In genomic region chr11:94543695-94544581, GRCh38 we compare ENCODE assay signal across 8 cellular contexts. TPM values are rescaled to one million over a fixed set of nuclear protein-coding genes. Genes with fewer than 3 reads are reported as not detected.
DNase-seq lines count a peak whose midpoint lies in the region; ATAC-seq and TF ChIP-seq lines count a peak whose summit lies in the region.

Gene FUT4, plus strand, starts transcription at chr11:94543921. Its CDS starts 213 bp downstream, at chr11:94544134.

- peak within 1 kb of the TSS; percentile 70 for H3K4me2 ChIP-seq in mesenchymal stem cell (ENCODE audit: low read length, poor library complexity, severe bottlenecking)

- peaks cover 14% of the 10 kb centered on the region for H3K79me1 ChIP-seq in mesenchymal stem cell (replicated peaks; ENCODE audit: low read length, poor library complexity, severe bottlenecking)

- H3K27me3 ChIP-seq in mesenchymal stem cell (ENCODE audit: control insufficient read depth in 1 of 2, insufficient read depth in 1 of 2, low read length in 2 of 2): no peaks in the 10 kb centered on the region

- H3K14ac ChIP-seq in mesenchymal stem cell (ENCODE audit: low read length in 2 of 2): peak within 1 kb of the TSS in 1 of 2 experiments; percentile 91

- peak within 1 kb of the TSS; percentile 89 for H3K4ac ChIP-seq in mesenchymal stem cell (ENCODE audit: low read depth in 1 of 2, low read length in 2 of 2)

- peak within 1 kb of the TSS; percentile 76 to 85 for H3K4me3 ChIP-seq in mesenchymal stem cell (ENCODE audit: insufficient read depth in 1 of 2, low read depth in 1 of 2, low read length in 2 of 2)

- no peaks in the 10 kb centered on the region for H3K9me3 ChIP-seq in mesenchymal stem cell (ENCODE audit: control insufficient read depth, low read length)

- peaks cover 15% of the 10 kb centered on the region for H3K4me1 ChIP-seq in mesenchymal stem cell (ENCODE audit: control insufficient read depth, insufficient read depth, low read depth, low read length)

- peak within 1 kb of the TSS; percentile 95 for H2BK120ac ChIP-seq in mesenchymal stem cell (ENCODE audit: low read depth, low read length)

- peak within 1 kb of the TSS; percentile 100 for H4K8ac ChIP-seq in mesenchymal stem cell (ENCODE audit: low read length)

- peaks cover 9 to 11% of the 10 kb centered on the region in 2 experiments for H3K36me3 ChIP-seq in mesenchymal stem cell (ENCODE audit: control insufficient read depth in 1 of 2, insufficient read depth in 2 of 2, low read depth in 1 of 2, low read length in 2 of 2)

- peak; percentile 76 for TF ChIP-seq POLR2A in GM19099 (IDR thresholded peaks at IDR 0.05; ENCODE audit: extremely low read depth, insufficient read length, low read depth)

- H3K9ac ChIP-seq in mesenchymal stem cell (ENCODE audit: low read length): peak within 1 kb of the TSS; percentile 97

- WGBS in mesenchymal stem cell: under 1% methylated on average over 95 of the region's 101 CpGs

- peak within 1 kb of the TSS; percentile 96 for H3K27ac ChIP-seq in mesenchymal stem cell (ENCODE audit: low read length, poor library complexity, severe bottlenecking)

- peak within 1 kb of the TSS in 1 of 2 experiments; percentile 70 for H2BK12ac ChIP-seq in mesenchymal stem cell (ENCODE audit: low read length in 2 of 2)

- no peak within 1 kb of the TSS for H2AK5ac ChIP-seq in mesenchymal stem cell (ENCODE audit: low read length, severe bottlenecking)

- peak within 1 kb of the TSS; percentile 64 to 87 for H3K23ac ChIP-seq in mesenchymal stem cell (ENCODE audit: low read length in 2 of 2)

- DNase-seq in C1 segment of cervical spinal cord (lab: John Stamatoyannopoulos, UW) (peak; percentile 6 to 87 (median 69)), NCI-H748 (lab: John Stamatoyannopoulos, UW; ENCODE audit: unreplicated experiment) (peak; percentile 85), mesenchymal stem cell (peak; percentile 87)
- peak; percentile 91 for DNase-seq in activated CD8-positive, alpha-beta memory T cell treated with anti-CD3 and anti-CD28 coated beads for 24 hours
- peak; percentile 43 for DNase-seq in effector CD8-positive, alpha-beta T cell (lab: John Stamatoyannopoulos, UW)
- DNase-seq in stimulated activated CD8-positive, alpha-beta memory T cell treated with anti-CD3 and anti-CD28 coated beads, Interleukin-15, amount 100 ng/mL, for 1 hour (ENCODE audit: low read depth): peak; percentile 40

- peak within 1 kb of the TSS; percentile 77 for H2BK5ac ChIP-seq in mesenchymal stem cell (ENCODE audit: low read depth, low read length, poor library complexity, severe bottlenecking)

- H4K91ac ChIP-seq in mesenchymal stem cell (ENCODE audit: low read length): peak within 1 kb of the TSS; percentile 74

- peak within 1 kb of the TSS; percentile 77 for H2BK15ac ChIP-seq in mesenchymal stem cell (ENCODE audit: low read depth, poor library complexity, severe bottlenecking)

- H2AFZ ChIP-seq in mesenchymal stem cell (ENCODE audit: low read depth, low read length): peak within 1 kb of the TSS; percentile 98

- peak within 1 kb of the TSS; percentile 92 to 99 for H3K18ac ChIP-seq in mesenchymal stem cell (ENCODE audit: low read depth in 1 of 2, low read length in 2 of 2)

- peak; percentile 77 for ATAC-seq in HG03378 (IDR thresholded peaks at IDR 0.05; ENCODE audit: unreplicated experiment)

RNA-seq across cellular contexts. Expression of gene FUT4, which starts in this region (rescaled TPM):
- polyA plus RNA-seq in mesenchymal stem cell (2013, experiment 1 of 2): 2.7 TPM
- 2.9 TPM for polyA plus RNA-seq in mesenchymal stem cell (2013, experiment 2 of 2)

Comparison
In these comparisons a context has a peak if more than half of its experiments do, and no peak if none do; other contexts are left out.
1. Peak in every context shown above with its lines: DNase-seq, ATAC-seq, H3K4me3 ChIP-seq and H3K27ac ChIP-seq.
2. DNase-seq: peak in every context shown above with its lines; median percentile 91 in activated CD8-positive, alpha-beta memory T cell treated with anti-CD3 and anti-CD28 coated beads for 24 hours; 87 in mesenchymal stem cell; 85 in NCI-H748; 69 in C1 segment of cervical spinal cord; 43 in effector CD8-positive, alpha-beta T cell; 40 in stimulated activated CD8-positive, alpha-beta memory T cell treated with anti-CD3 and anti-CD28 coated beads, Interleukin-15, amount 100 ng/mL, for 1 hour.